In the genomic region with DNA sequence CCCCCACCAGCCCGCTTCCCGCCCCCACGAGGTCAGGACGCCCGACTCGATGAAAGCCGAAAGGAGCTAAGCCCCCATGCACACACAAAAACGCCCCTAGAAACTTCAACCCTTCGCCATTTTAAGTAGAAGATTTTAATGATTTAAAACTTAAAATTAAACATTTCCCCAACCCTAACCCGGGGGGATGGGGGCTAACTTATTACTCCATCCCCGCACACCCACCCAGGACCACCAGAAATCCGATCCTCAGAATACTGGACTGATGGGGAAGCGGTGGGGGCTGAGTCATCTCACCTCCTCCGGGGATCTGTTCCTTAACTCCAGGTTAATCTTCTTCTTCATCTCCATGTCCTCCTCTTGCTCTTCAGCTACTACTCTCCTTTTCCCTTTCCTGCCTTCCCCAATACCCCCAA, we compare ENCODE assay signal across 9 cellular contexts. TPM values are rescaled to one million over a fixed set of nuclear protein-coding genes. Genes with fewer than 3 reads are reported as not detected.
A peak's percentile ranks its signal among the peaks of the same experiment; 100 is the strongest.
DNase-seq lines count a peak whose midpoint lies in the region; ATAC-seq and TF ChIP-seq lines count a peak whose summit lies in the region.
"Had no signal": no experiment of that assay in that cellular context is flagged by ENCODE, and none has a peak within 500 bp of the region (broad histone marks: within the 10 kb centered on the region; RNA-seq: fewer than 3 reads in every experiment).

No MANE protein-coding gene starts in this region.

- intact Hi-C loops in left lung (cut with DNase I) = no loop called here

- H3K4me3 ChIP-seq in LNCaP clone FGC (ENCODE audit: low read depth, low read length) = peak overlapping the region; percentile 77
- H3K4me3 ChIP-seq in brain microvascular endothelial cell (ENCODE audit: low read depth, low read length) = peak overlapping the region; percentile 67
- peak overlapping the region; percentile 71 to 75 for H3K4me3 ChIP-seq in left lung
- H3K4me3 ChIP-seq in urinary bladder (ENCODE audit: low read depth, low read length) = peak overlapping the region; percentile 88

- H3K4me1 ChIP-seq in left lung (peaks cover 8 to 24% of the 10 kb centered on the region in 2 donors), urinary bladder (ENCODE audit: insufficient read depth) (no peaks in the 10 kb centered on the region)

- H3K36me3 ChIP-seq in brain microvascular endothelial cell (replicated peaks) (no peaks in the 10 kb centered on the region), left lung (peaks cover 0 to 9% of the 10 kb centered on the region in 2 donors), urinary bladder (ENCODE audit: insufficient read depth) (no peaks in the 10 kb centered on the region)

- peak; percentile 2 for ATAC-seq in left lung

- no peaks in the 10 kb centered on the region for H3K27me3 ChIP-seq in brain microvascular endothelial cell (replicated peaks)
- no peaks in the 10 kb centered on the region for H3K27me3 ChIP-seq in left lung

- WGBS in urinary bladder = under 1% methylated on average over 14 of the region's 14 CpGs

- DNase-seq in ELR (ENCODE audit: low read depth) = peak; percentile 62
- no peak for DNase-seq in LNCaP clone FGC (ENCODE audit: low read depth)
- DNase-seq in brain microvascular endothelial cell = no peak
- no peak for DNase-seq in left lung
- no peak for DNase-seq in GM10266 (ENCODE audit: extremely low spot score)
- DNase-seq in cortex of kidney (lab: John Stamatoyannopoulos, UW) = no peak
- no peak for DNase-seq in GM19240 (ENCODE audit: insufficient read length, low spot score)

- no peak for TF ChIP-seq CTCF in LNCaP clone FGC (IDR thresholded peaks at IDR 0.05; ENCODE audit: control insufficient read depth, extremely low read depth, insufficient read depth)
- no peak for TF ChIP-seq CTCF in brain microvascular endothelial cell (IDR thresholded peaks at IDR 0.05; ENCODE audit: low read depth, low read length, missing control alignments)
- TF ChIP-seq CTCF in left lung (IDR thresholded peaks at IDR 0.05) = no peak
- TF ChIP-seq CTCF in GM10266 (IDR thresholded peaks at IDR 0.05; ENCODE audit: control insufficient read depth, insufficient read depth, low read depth, missing control alignments) = no peak

- no peaks in the 10 kb centered on the region for H3K9me3 ChIP-seq in left lung

- in situ Hi-C loops in brain microvascular endothelial cell (cut with HindIII; ENCODE audit: low pct_ligation_motif_present, low sequenced_read_pairs) = no loop called here

- peak overlapping the region; percentile 57 for H3K27ac ChIP-seq in brain microvascular endothelial cell
- H3K27ac ChIP-seq in left lung = peak overlapping the region; percentile 92 to 98
- H3K27ac ChIP-seq in urinary bladder (ENCODE audit: low read depth) = peak overlapping the region; percentile 99

RNA-seq across cellular contexts. Expression of a gene that starts 0.5 kb away (rescaled TPM):
- total RNA-seq in left lung (10 to 100 TPM; 27.3 to 31.4 TPM), urinary bladder (38.8 TPM)
- polyA plus RNA-seq in urinary bladder = 30.8 TPM

RNA-seq across cellular contexts. Expression of a gene that starts 22.1 kb away (rescaled TPM):
- total RNA-seq in left lung = under 1 TPM; 0.18 to 0.44 TPM
- total RNA-seq in urinary bladder = 0.37 TPM
- 1.9 TPM for polyA plus RNA-seq in urinary bladder
- total RNA-seq: activated B cell treated with CpG ODN at 0.5 μM for 24 hours had no signal

RNA-seq across cellular contexts. Expression of a gene that starts 33.4 kb away (rescaled TPM):
- total RNA-seq in left lung (100 to 1,000 TPM; 127 to 143 TPM), urinary bladder (73.0 TPM)
- 114 TPM for polyA plus RNA-seq in urinary bladder

RNA-seq across cellular contexts. Expression of a gene that starts 37.1 kb away (rescaled TPM):
- total RNA-seq in left lung = 10 to 100 TPM; 10.8 to 21.3 TPM
- 74.2 TPM for total RNA-seq in urinary bladder
- 21.5 TPM for polyA plus RNA-seq in urinary bladder

RNA-seq across cellular contexts. Expression of a gene that starts 46.9 kb away (rescaled TPM):
- total RNA-seq in left lung (1 to 10 TPM; 3.4 to 3.9 TPM), urinary bladder (2.4 TPM)
- 13.0 TPM for polyA plus RNA-seq in urinary bladder
